Comparison of ENCODE assay signal across 8 cellular contexts in genomic region chr18:61331051-61331450, GRCh38. TPM values are rescaled to one million over a fixed set of nuclear protein-coding genes. Genes with fewer than 3 reads are reported as not detected.
"Had no signal": no experiment of that assay in that cellular context is flagged by ENCODE, and none has a peak within 500 bp of the region (broad histone marks: within the 10 kb centered on the region; RNA-seq: fewer than 3 reads in every experiment).

No MANE protein-coding gene starts in this region.

- DNase-seq: GDM1, GF-D8 had no signal

- FAIRE-seq: G401.6, GM12878, GM12891, GM12892, GM18507, GM19239 had no signal

- ATAC-seq: GM12878 had no signal

- H3K4me3 ChIP-seq: GM12878 had no signal

RNA-seq across cellular contexts. Expression of gene CDH20, which starts 2.2 kb away (rescaled TPM):
- total RNA-seq: GM12878 had no signal
- polyA plus RNA-seq: GM12878 had no signal
